8 cellular contexts compared by ENCODE assay signal in genomic region chr12:48106574-48107251, GRCh38. TPM values are rescaled to one million over a fixed set of nuclear protein-coding genes. Genes with fewer than 3 reads are reported as not detected.
DNase-seq lines count a peak whose midpoint lies in the region; ATAC-seq and TF ChIP-seq lines count a peak whose summit lies in the region.

No MANE protein-coding gene starts in this region.

- peak overlapping the region; percentile 95 for H3K4me2 ChIP-seq in smooth muscle cell

- ATAC-seq in GM21447 (IDR thresholded peaks at IDR 0.05; ENCODE audit: unreplicated experiment) (peak; percentile 4), SK-N-SH treated with all-trans-retinoic acid at 6 μM for 48 hours (peak; percentile 6; the same call in 1 of the 3 replicates), gastroesophageal sphincter (no peak), GM18870 (IDR thresholded peaks at IDR 0.05; ENCODE audit: unreplicated experiment) (no peak), HG03045 (IDR thresholded peaks at IDR 0.05; ENCODE audit: unreplicated experiment) (no peak)

- H3K36me3 ChIP-seq in gastroesophageal sphincter (no peaks in the 10 kb centered on the region), smooth muscle cell (ENCODE audit: low read depth) (no peaks in the 10 kb centered on the region)

- H3K9me3 ChIP-seq in gastroesophageal sphincter (no peaks in the 10 kb centered on the region), smooth muscle cell (replicated peaks; ENCODE audit: low read depth) (no peaks in the 10 kb centered on the region)

- TF ChIP-seq POLR2A in gastroesophageal sphincter (IDR thresholded peaks at IDR 0.05) = no peak

- TF ChIP-seq CTCF in gastroesophageal sphincter (IDR thresholded peaks at IDR 0.05) = no peak
- TF ChIP-seq CTCF in smooth muscle cell (IDR thresholded peaks at IDR 0.05; ENCODE audit: borderline replicate concordance, insufficient read depth, poor library complexity, severe bottlenecking) = no peak

- peak overlapping the region; percentile 92 for H2AFZ ChIP-seq in smooth muscle cell (ENCODE audit: low read depth)

- H3K79me2 ChIP-seq in smooth muscle cell (ENCODE audit: low read depth) = peaks cover 35% of the 10 kb centered on the region

- peaks cover 0 to 38% (median 5%) of the 10 kb centered on the region in 3 donors for H3K4me1 ChIP-seq in gastroesophageal sphincter
- H3K4me1 ChIP-seq in smooth muscle cell (ENCODE audit: low read depth) = peaks cover 13% of the 10 kb centered on the region

- no peaks in the 10 kb centered on the region for H4K20me1 ChIP-seq in smooth muscle cell (ENCODE audit: low read depth)

- H3K27ac ChIP-seq in gastroesophageal sphincter = peak overlapping the region; percentile 47 to 93 (median 91)
- H3K27ac ChIP-seq in smooth muscle cell (ENCODE audit: low read depth) = peak overlapping the region; percentile 96

- no peak for TF ChIP-seq EP300 in gastroesophageal sphincter (IDR thresholded peaks at IDR 0.05)

- WGBS in gastroesophageal sphincter (ENCODE audit: low coverage in 1 of 2), 2 donors = 8 to 10% methylated on average over 2 of the region's 2 CpGs
- 51% methylated on average over 2 of the region's 2 CpGs for WGBS in smooth muscle cell (ENCODE audit: low lambda C conversion rate)

- H3F3A ChIP-seq in smooth muscle cell (ENCODE audit: low read depth) = peaks cover 6% of the 10 kb centered on the region

- H3K4me3 ChIP-seq in gastroesophageal sphincter (peak overlapping the region; percentile 74 to 75), smooth muscle cell (peak overlapping the region; percentile 73)

- no peak for DNase-seq in smooth muscle cell (lab: John Stamatoyannopoulos, UW; ENCODE audit: unreplicated experiment)
- no peak for DNase-seq in stimulated activated CD4-positive, alpha-beta T cell treated with anti-CD3 and anti-CD28 coated beads, Interleukin-15, amount 100 ng/mL, for 24 hours
- no peak for DNase-seq in NCI-H1417 (lab: John Stamatoyannopoulos, UW)

- H3K9ac ChIP-seq in smooth muscle cell (ENCODE audit: low read depth) = peak overlapping the region; percentile 95

- H3K27me3 ChIP-seq in gastroesophageal sphincter (no peaks in the 10 kb centered on the region), smooth muscle cell (ENCODE audit: low read depth) (peaks cover 8% of the 10 kb centered on the region)

TF ChIP-seq in SK-N-SH treated with all-trans-retinoic acid at 6 μM for 48 hours, 23 proteins besides CTCF, POLR2A, EP300 and RAD21:
- TF ChIP-seq ZFP30 (CRISPR knock-in tag; IDR thresholded peaks at IDR 0.05) (no peak), TSHZ2 (CRISPR knock-in tag; IDR thresholded peaks at IDR 0.05) (no peak), ZC3H10 (CRISPR knock-in tag; IDR thresholded peaks at IDR 0.05) (no peak), BACH2 (CRISPR knock-in tag; IDR thresholded peaks at IDR 0.05; ENCODE audit: borderline replicate concordance) (no peak), PATZ1 (CRISPR knock-in tag; IDR thresholded peaks at IDR 0.05; ENCODE audit: borderline replicate concordance) (no peak), RARB (CRISPR knock-in tag; IDR thresholded peaks at IDR 0.05) (no peak)

RNA-seq across cellular contexts. Expression of gene SENP1, which starts 0.8 kb away (rescaled TPM):
- 10 to 100 TPM; 17.3 to 23.8 (median 20.7) TPM for total RNA-seq in gastroesophageal sphincter
- total RNA-seq in smooth muscle cell = 25.8 and 36.6 TPM in 2 replicates
- 6.7 and 7.6 TPM in 2 replicates for polyA plus RNA-seq in smooth muscle cell

RNA-seq across cellular contexts. Expression of gene PFKM, which starts 12.5 kb away (rescaled TPM):
- total RNA-seq in gastroesophageal sphincter (100 to 1,000 TPM in 1 of 4 donors, 10 to 100 TPM in 3; 64.5 to 105 (median 71.0) TPM), smooth muscle cell (26.6 and 35.7 TPM in 2 replicates)
- polyA plus RNA-seq in smooth muscle cell = 37.1 and 38.3 TPM in 2 replicates

RNA-seq across cellular contexts. Expression of gene ASB8, which starts 50.6 kb away (rescaled TPM):
- total RNA-seq in gastroesophageal sphincter (10 to 100 TPM; 37.2 to 41.6 (median 39.1) TPM), smooth muscle cell (26.9 and 31.1 TPM in 2 replicates)
- 18.0 and 25.4 TPM in 2 replicates for polyA plus RNA-seq in smooth muscle cell

Comparison
In these comparisons a context has a peak if more than half of its experiments do, and no peak if none do; other contexts are left out.
1. ATAC-seq: peak in GM21447 (single experiment) and SK-N-SH treated with all-trans-retinoic acid at 6 μM for 48 hours (single experiment); none in gastroesophageal sphincter (single experiment), GM18870 (single experiment) and HG03045 (single experiment).